ENCODE assay signal across 35 cellular contexts in the genomic region with DNA sequence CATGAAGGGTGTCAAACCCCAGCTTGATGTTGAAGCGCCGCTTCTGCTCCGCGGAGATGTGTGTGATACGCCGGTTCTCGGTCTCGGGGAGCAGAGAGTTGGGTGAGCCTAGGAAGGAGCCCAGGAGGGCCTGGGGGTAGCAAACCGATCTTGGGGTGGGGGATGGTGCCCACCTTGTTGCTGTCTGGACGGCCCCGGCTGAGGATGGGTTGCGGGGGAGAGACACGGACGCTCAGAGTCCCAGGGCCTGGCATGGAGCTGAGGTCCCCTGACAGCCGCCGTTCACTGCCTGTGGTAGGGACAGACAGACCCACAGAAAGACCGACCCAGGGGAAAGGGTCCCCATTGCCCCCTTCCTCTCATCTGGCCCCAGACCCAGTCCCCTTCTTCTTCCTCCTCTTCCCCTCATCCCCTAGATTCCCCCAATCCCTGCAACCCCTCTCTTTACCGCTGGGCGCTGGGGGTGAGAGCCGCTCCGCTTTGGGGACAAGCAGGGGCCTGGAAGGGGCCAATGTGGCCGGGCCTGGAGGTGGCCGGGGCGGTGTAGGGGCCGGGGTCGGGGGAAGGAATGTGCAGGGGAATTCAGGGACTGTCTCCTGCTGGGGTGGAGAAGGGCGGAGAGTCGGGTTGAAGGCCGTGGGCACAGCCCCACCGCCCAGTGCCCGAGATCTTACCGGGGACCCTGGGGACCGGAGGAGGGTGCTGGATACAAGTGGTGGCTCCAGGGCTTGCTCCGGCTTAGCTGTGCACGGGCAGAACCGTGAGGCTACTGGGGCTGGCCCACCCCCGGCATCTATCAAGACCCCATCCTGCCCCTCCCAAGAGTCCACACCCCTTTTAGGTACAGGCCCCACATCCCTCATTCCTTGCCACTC. TPM values are rescaled to one million over a fixed set of nuclear protein-coding genes. Genes with fewer than 3 reads are reported as not detected.
"Had no signal": no experiment of that assay in that cellular context is flagged by ENCODE, and none has a peak within 500 bp of the region (broad histone marks: within the 10 kb centered on the region; RNA-seq: fewer than 3 reads in every experiment).

No MANE protein-coding gene starts in this region.

- H3K4me3 Mint-ChIP-seq: activated CD4-positive, alpha-beta memory T cell treated with anti-CD3 and anti-CD28 coated beads, Interleukin-2, amount 10 ng/mL, durations not matched to agents 7 days and 5 days; activated naive CD8-positive, alpha-beta T cell treated with anti-CD3 and anti-CD28 coated beads for 36 hours; activated T-cell treated with anti-CD3 and anti-CD28 coated beads, Interleukin-2, amount 50 U/mL, for 72 hours; activated T-helper 17 cell treated with anti-CD3 and anti-CD28 coated beads, Interleukin-2, amount 50 U/mL, for 72 hours; central memory CD8-positive, alpha-beta T cell had no signal

- H3K4me1 ChIP-seq: Peyer's patch had no signal

- H3K4me3 ChIP-seq: cardiac muscle cell, Peyer's patch had no signal

- ATAC-seq: activated T-cell treated with anti-CD3 and anti-CD28 coated beads, Interleukin-2, amount 50 U/mL, for 72 hours; activated T-helper 17 cell treated with anti-CD3 and anti-CD28 coated beads, Interleukin-2, amount 50 U/mL, for 72 hours; PC-3; SK-N-SH treated with all-trans-retinoic acid at 6 μM for 48 hours had no signal

- H3K36me3 ChIP-seq: cardiac muscle cell had no signal

- H3K9me3 Mint-ChIP-seq: activated CD4-positive, alpha-beta memory T cell treated with anti-CD3 and anti-CD28 coated beads, Interleukin-2, amount 10 ng/mL, durations not matched to agents 7 days and 5 days; activated naive CD8-positive, alpha-beta T cell treated with anti-CD3 and anti-CD28 coated beads for 36 hours; activated T-cell treated with anti-CD3 and anti-CD28 coated beads, Interleukin-2, amount 50 U/mL, for 72 hours; activated T-helper 17 cell treated with anti-CD3 and anti-CD28 coated beads, Interleukin-2, amount 50 U/mL, for 72 hours; central memory CD8-positive, alpha-beta T cell had no signal

- H3K27ac Mint-ChIP-seq: activated CD4-positive, alpha-beta memory T cell treated with anti-CD3 and anti-CD28 coated beads, Interleukin-2, amount 10 ng/mL, durations not matched to agents 7 days and 5 days; activated naive CD8-positive, alpha-beta T cell treated with anti-CD3 and anti-CD28 coated beads for 36 hours; activated T-cell treated with anti-CD3 and anti-CD28 coated beads, Interleukin-2, amount 50 U/mL, for 72 hours; activated T-helper 17 cell treated with anti-CD3 and anti-CD28 coated beads, Interleukin-2, amount 50 U/mL, for 72 hours had no signal

- H3K9me3 ChIP-seq: Peyer's patch had no signal

- H3K36me3 Mint-ChIP-seq: activated naive CD8-positive, alpha-beta T cell treated with anti-CD3 and anti-CD28 coated beads for 36 hours had no signal

- H3K27ac ChIP-seq: cardiac muscle cell, Peyer's patch, VCaP had no signal

- H3K27me3 ChIP-seq: cardiac muscle cell, Peyer's patch had no signal

- H3K4me1 Mint-ChIP-seq: activated CD4-positive, alpha-beta memory T cell treated with anti-CD3 and anti-CD28 coated beads, Interleukin-2, amount 10 ng/mL, durations not matched to agents 7 days and 5 days; activated naive CD8-positive, alpha-beta T cell treated with anti-CD3 and anti-CD28 coated beads for 36 hours; activated T-helper 17 cell treated with anti-CD3 and anti-CD28 coated beads, Interleukin-2, amount 50 U/mL, for 72 hours; central memory CD8-positive, alpha-beta T cell had no signal

- DNase-seq: activated CD4-positive, alpha-beta memory T cell treated with anti-CD3 and anti-CD28 coated beads, Interleukin-2, amount 10 ng/mL, durations not matched to agents 7 days and 5 days; activated CD4-positive, alpha-beta T cell treated with anti-CD3 and anti-CD28 coated beads for 1 hour; activated CD4-positive, alpha-beta T cell treated with anti-CD3 and anti-CD28 coated beads for 48 hours; activated CD4-positive, CD25-positive, alpha-beta regulatory T cell; activated effector memory CD4-positive, alpha-beta T cell treated with anti-CD3 and anti-CD28 coated beads, Interleukin-2, amount 50 U/mL, for 16 hours; activated naive CD4-positive, alpha-beta T cell; activated naive CD4-positive, alpha-beta T cell treated with anti-CD3 and anti-CD28 coated beads, Interleukin-2, amount 50 U/mL, for 16 hours; activated naive CD8-positive, alpha-beta T cell treated with anti-CD3 and anti-CD28 coated beads for 36 hours; activated T-cell treated with anti-CD3 and anti-CD28 coated beads, Interleukin-2, amount 50 U/mL, for 1 hour; activated T-cell treated with anti-CD3 and anti-CD28 coated beads, Interleukin-2, amount 50 U/mL, for 72 hours; amniotic stem cell; aorta; MM.1S; MV-4-11; NCI-H1092; NCI-H1436 treated with DMSO at 0.1 percent for 48 hours; NCI-H1694 treated with DMSO at 0.1 percent for 48 hours; NCI-H2029; NCI-H345; NCI-H524 treated with DMSO at 0.1 percent for 48 hours; PC-3; Peyer's patch; RPMI8226; SIG-M5; SW 1271; T-helper 1 cell; T-helper 2 cell; T-helper 9 cell had no signal

RNA-seq across cellular contexts. Expression of a gene that starts 27.9 kb away (rescaled TPM):
- total RNA-seq: activated CD4-positive, alpha-beta memory T cell treated with anti-CD3 and anti-CD28 coated beads, Interleukin-2, amount 10 ng/mL, durations not matched to agents 7 days and 5 days; activated CD8-positive, alpha-beta memory T cell treated with anti-CD3 and anti-CD28 coated beads for 36 hours; activated naive CD8-positive, alpha-beta T cell treated with anti-CD3 and anti-CD28 coated beads for 36 hours; activated T-helper 17 cell treated with anti-CD3 and anti-CD28 coated beads, Interleukin-2, amount 50 U/mL, for 72 hours; chondrocyte had no signal
